Comparison of ENCODE assay signal across 21 cellular contexts in the genomic region with DNA sequence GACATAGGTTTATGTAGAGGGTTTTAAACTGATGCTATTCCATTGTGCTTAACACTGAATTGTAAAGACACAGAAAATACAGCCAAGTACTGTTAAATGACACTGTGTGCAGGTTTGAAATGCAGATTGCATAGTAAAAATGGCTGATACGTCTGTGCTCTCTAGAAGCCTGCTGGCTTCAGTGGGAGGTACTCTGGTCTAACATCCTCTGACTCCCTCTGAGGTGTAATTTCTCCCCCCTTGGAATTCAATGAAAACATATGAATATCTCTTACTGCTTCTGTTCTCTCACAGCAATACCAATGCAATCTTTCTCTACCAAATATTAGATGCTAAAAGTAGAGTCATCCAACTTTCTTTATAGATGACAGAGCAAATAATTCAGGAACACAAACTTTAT.
A peak's percentile ranks its signal among the peaks of the same experiment; 100 is the strongest.
DNase-seq lines count a peak whose midpoint lies in the region; ATAC-seq, FAIRE-seq and TF ChIP-seq lines count a peak whose summit lies in the region.
"Had no signal": no experiment of that assay in that cellular context is flagged by ENCODE, and none has a peak within 500 bp of the region (broad histone marks: within the 10 kb centered on the region; RNA-seq: fewer than 3 reads in every experiment).

No MANE protein-coding gene starts in this region.

- no peaks in the 10 kb centered on the region for H3K27me3 Mint-ChIP-seq in activated B cell treated with CpG ODN at 0.5 μM for 24 hours

- H3K4me1 ChIP-seq in neuron (ENCODE audit: insufficient read depth, low read length): no peaks in the 10 kb centered on the region
- H3K4me1 ChIP-seq: A549, SJSA1 had no signal

- peaks cover 70% of the 10 kb centered on the region for H3K4me1 Mint-ChIP-seq in activated B cell treated with CpG ODN at 0.5 μM for 24 hours

- DNase-seq in GM12891 (ENCODE audit: insufficient read length, low spot score): no peak
- peak; percentile 18 for DNase-seq in HT1080 (ENCODE audit: low read depth)
- no peak for DNase-seq in activated B cell treated with CpG ODN at 0.5 μM for 24 hours
- DNase-seq in DMS53 (lab: John Stamatoyannopoulos, UW): no peak
- DNase-seq: BE2C, DMS79, H7, KBM-7, NCI-H1092 treated with DMSO at 0.1 percent for 48 hours, NCI-H1436 treated with DMSO at 0.1 percent for 48 hours, NCI-H2029, NCI-H345, NCI-H524, NCI-H82 had no signal

- H3K9me3 ChIP-seq in neuron (ENCODE audit: low read length): no peaks in the 10 kb centered on the region
- H3K9me3 ChIP-seq: A549, BE2C, SJSA1 had no signal

- CTCF ChIA-PET in activated B cell treated with CpG ODN at 0.5 μM for 24 hours (lab: Charles Lee): no interaction called here

- peak overlapping the region; percentile 46 for H2AFZ ChIP-seq in neuron (ENCODE audit: low read depth, low read length)

- H3K9me3 Mint-ChIP-seq in activated B cell treated with CpG ODN at 0.5 μM for 24 hours: no peaks in the 10 kb centered on the region

- POLR2A ChIA-PET in activated B cell treated with CpG ODN at 0.5 μM for 24 hours (lab: Charles Lee): no interaction called here

- peak; percentile 38 for FAIRE-seq in GM12891 (lab: Jason Lieb, UNC)

- no peaks in the 10 kb centered on the region for H3K36me3 Mint-ChIP-seq in activated B cell treated with CpG ODN at 0.5 μM for 24 hours (ENCODE audit: low read depth)

- no peaks in the 10 kb centered on the region for H3K36me3 ChIP-seq in neuron (ENCODE audit: insufficient read depth, low read length)
- H3K36me3 ChIP-seq: BE2C, SJSA1 had no signal

- TF ChIP-seq POLR2A in GM12891 (IDR thresholded peaks at IDR 0.05; ENCODE audit: low read depth, low read length): no peak

- H3K4me3 Mint-ChIP-seq in activated B cell treated with CpG ODN at 0.5 μM for 24 hours: no peak overlapping the region

- H3K27me3 ChIP-seq in neuron (ENCODE audit: insufficient read depth, low read length): no peaks in the 10 kb centered on the region
- H3K27me3 ChIP-seq: BE2C, SJSA1 had no signal

- TF ChIP-seq CTCF in activated B cell treated with CpG ODN at 0.5 μM for 24 hours (IDR thresholded peaks at IDR 0.05): no peak

- H3K4me3 ChIP-seq in neuron (ENCODE audit: low read length): no peak overlapping the region
- H3K4me3 ChIP-seq: A549, SJSA1 had no signal

- peak overlapping the region; percentile 13 for H3K27ac Mint-ChIP-seq in activated B cell treated with CpG ODN at 0.5 μM for 24 hours

- intact Hi-C loops in activated B cell treated with CpG ODN at 0.5 μM for 24 hours (cut with micrococcal nuclease): loop anchor here (5.0 to 10.0 kb wide), 3 partner anchors 324 to 1087 kb away; no protein-coding TSS in a partner anchor

- ATAC-seq in activated B cell treated with CpG ODN at 0.5 μM for 24 hours (ENCODE audit: low read depth) (no peak), GM21528 (IDR thresholded peaks at IDR 0.05; ENCODE audit: low FRiP score, unreplicated experiment) (no peak), HG03139 (IDR thresholded peaks at IDR 0.05; ENCODE audit: unreplicated experiment) (no peak), GM21529 (IDR thresholded peaks at IDR 0.05; ENCODE audit: unreplicated experiment) (no peak)
- ATAC-seq: A549, Right ventricle myocardium inferior had no signal

TF ChIP-seq in GM12891, 5 proteins besides CTCF, POLR2A, EP300 and RAD21:
- TF ChIP-seq SPI1 (IDR thresholded peaks at IDR 0.05; ENCODE audit: low read depth, low read length) (no peak), POLR2AphosphoS5 (IDR thresholded peaks at IDR 0.05; ENCODE audit: low read depth, low read length) (no peak), PAX5 (IDR thresholded peaks at IDR 0.05; ENCODE audit: insufficient read depth, low read length, severe bottlenecking) (no peak), POU2F2 (IDR thresholded peaks at IDR 0.05; ENCODE audit: low read depth, low read length) (no peak), TAF1 (IDR thresholded peaks at IDR 0.05; ENCODE audit: low read depth, low read length) (no peak)
TF ChIP-seq in GM12891: peak in this region for 0.
